8 cellular contexts compared by ENCODE assay signal in genomic region chr13:50123862-50124535, GRCh38.
A peak's percentile ranks its signal among the peaks of the same experiment; 100 is the strongest.
DNase-seq lines count a peak whose midpoint lies in the region; ATAC-seq and TF ChIP-seq lines count a peak whose summit lies in the region.

No MANE protein-coding gene starts in this region.

- BruUV-seq in Calu3 (replicated peaks; lab: Mats Ljungman, UMichigan) = no TSS peak

- no peaks in the 10 kb centered on the region for H3K9me3 Mint-ChIP-seq in Calu3 (ENCODE audit: low read depth, unreplicated experiment)

- no peak for TF ChIP-seq CTCF in Calu3 (IDR thresholded peaks at IDR 0.05; ENCODE audit: unreplicated experiment)

- H3K36me3 Mint-ChIP-seq in Calu3 (ENCODE audit: insufficient read depth, unreplicated experiment) = peaks cover 32% of the 10 kb centered on the region

- peak overlapping the region; percentile 89 for H3K4me3 Mint-ChIP-seq in Calu3 (ENCODE audit: low read depth, unreplicated experiment)

- ATAC-seq in GM21390 (IDR thresholded peaks at IDR 0.05; ENCODE audit: unreplicated experiment) = peak; percentile 66
- peak; percentile 89 for ATAC-seq in esophagus mucosa
- peak; percentile 78 for ATAC-seq in stimulated activated naive CD8-positive, alpha-beta T cell treated with anti-CD3 and anti-CD28 coated beads, Interleukin-15, Interleukin-2, amounts not matched to agents 100 U/mL and 50 U/mL, for 24 hours

- DNase-seq in Calu3 (peak; percentile 91), HUDEP-2 (lab: John Stamatoyannopoulos, UW; ENCODE audit: unreplicated experiment in 76 of 76) (peak in 61 of 76 experiments; percentile 8 to 93 (median 65)), OCI-M2 (lab: John Stamatoyannopoulos, UW; ENCODE audit: unreplicated experiment) (peak; percentile 29), myocyte (ENCODE audit: low read depth) (peak; percentile 97)
- DNase-seq in activated T-cell treated with anti-CD3 and anti-CD28 coated beads, Interleukin-2, amount 50 U/mL, for 48 hours = peak; percentile 81
- DNase-seq in stimulated activated naive CD8-positive, alpha-beta T cell treated with anti-CD3 and anti-CD28 coated beads, Interleukin-15, Interleukin-2, amounts not matched to agents 100 U/mL and 50 U/mL, for 24 hours = peak; percentile 94

- peak overlapping the region; percentile 82 for H3K27ac Mint-ChIP-seq in Calu3 (ENCODE audit: unreplicated experiment)

- intact Hi-C loops in Calu3 (cut with micrococcal nuclease; ENCODE audit: unreplicated experiment) = loop anchor here (5.0 kb wide), 1 partner anchor 42 kb away; no protein-coding TSS in a partner anchor

- CTCF ChIA-PET in Calu3 (lab: Charles Lee) = no interaction called here

- no peaks in the 10 kb centered on the region for H3K27me3 Mint-ChIP-seq in Calu3 (ENCODE audit: unreplicated experiment)

- peaks cover 14% of the 10 kb centered on the region for H3K4me1 Mint-ChIP-seq in Calu3 (ENCODE audit: low read depth, unreplicated experiment)

Comparison
In these comparisons a context has a peak if more than half of its experiments do, and no peak if none do; other contexts are left out.
1. Peak in every context shown above with its lines: DNase-seq and ATAC-seq.
2. DNase-seq: peak in every context shown above with its lines; median percentile 97 in myocyte; 94 in stimulated activated naive CD8-positive, alpha-beta T cell treated with anti-CD3 and anti-CD28 coated beads, Interleukin-15, Interleukin-2, amounts not matched to agents 100 U/mL and 50 U/mL, for 24 hours; 91 in Calu3; 81 in activated T-cell treated with anti-CD3 and anti-CD28 coated beads, Interleukin-2, amount 50 U/mL, for 48 hours; 65 in HUDEP-2; 29 in OCI-M2.